In the genomic region with DNA sequence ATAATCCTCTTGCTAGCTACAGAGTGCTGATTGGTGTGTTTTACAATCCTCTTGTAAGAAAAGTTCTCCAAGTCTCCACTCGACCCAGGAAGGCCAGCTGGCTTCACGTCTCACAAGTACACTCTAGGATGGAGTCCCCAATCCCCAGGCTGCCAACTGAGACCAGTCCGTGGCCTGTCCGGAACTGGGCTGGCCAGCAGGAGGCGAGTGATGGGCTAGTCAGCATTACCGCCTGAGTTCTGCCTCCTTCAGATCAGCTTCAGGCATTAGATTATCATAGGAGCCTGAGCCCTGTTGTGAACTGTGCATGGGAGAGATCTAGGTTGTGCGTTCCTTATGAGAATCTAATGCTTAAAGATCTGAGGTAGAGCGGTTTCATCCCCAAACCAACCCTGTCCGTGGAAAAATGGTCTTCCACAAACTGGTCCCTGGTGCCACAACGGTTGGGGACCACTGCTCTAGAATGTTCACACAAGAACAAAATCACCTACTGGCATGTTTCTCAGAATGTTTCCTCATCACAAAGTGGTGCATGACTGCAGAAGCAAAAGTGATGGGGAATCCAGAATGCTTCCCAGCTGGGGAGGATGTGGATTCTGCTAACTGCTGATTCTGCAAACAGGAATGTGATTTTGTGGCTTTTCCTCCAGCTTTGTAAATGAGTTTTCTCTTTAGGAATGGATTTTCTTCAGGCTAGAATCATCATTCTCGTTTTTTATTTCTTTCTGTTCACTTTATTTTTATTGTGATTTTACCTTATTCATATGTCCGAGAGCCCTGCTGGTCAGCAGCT, we compare ENCODE assay signal across 1 cellular context.
A peak's percentile ranks its signal among the peaks of the same experiment; 100 is the strongest.
TF ChIP-seq lines count a peak whose summit lies in the region.

No MANE protein-coding gene starts in this region.

TF ChIP-seq in SK-N-SH, 30 proteins besides CTCF, POLR2A, EP300 and RAD21 (continued from another document):
- TF ChIP-seq PBX3 (IDR thresholded peaks at IDR 0.05) (peak; percentile 60), MXI1 (IDR thresholded peaks at IDR 0.05; ENCODE audit: low read depth, low read length) (no peak), GABPA (IDR thresholded peaks at IDR 0.05; ENCODE audit: low read depth) (no peak), TEAD4 (IDR thresholded peaks at IDR 0.05; ENCODE audit: borderline replicate concordance, insufficient read depth) (peak; percentile 71), FOSL2 (IDR thresholded peaks at IDR 0.05; ENCODE audit: borderline replicate concordance, low read depth) (peak; percentile 74), TAF1 (IDR thresholded peaks at IDR 0.05; ENCODE audit: borderline replicate concordance, low read depth, low read length) (no peak), JUND (IDR thresholded peaks at IDR 0.05) (peak; percentile 67), IRF3 (IDR thresholded peaks at IDR 0.05; ENCODE audit: low read depth, low read length) (no peak), RXRA (IDR thresholded peaks at IDR 0.05; ENCODE audit: borderline replicate concordance, low read depth) (no peak), NFIC (IDR thresholded peaks at IDR 0.05; ENCODE audit: borderline replicate concordance) (peak; percentile 48; the same call in 1 of the 2 replicates), EZH2phosphoT487 (IDR thresholded peaks at IDR 0.05; ENCODE audit: borderline replicate concordance, low read depth) (no peak), CHD2 (IDR thresholded peaks at IDR 0.05; ENCODE audit: low read length, partially characterized antibody) (no peak), SIN3A (IDR thresholded peaks at IDR 0.05; ENCODE audit: borderline replicate concordance, low read depth, low read length) (no peak), GATA2 (CRISPR knock-in tag; IDR thresholded peaks at IDR 0.05) (no peak), SMC3 (IDR thresholded peaks at IDR 0.05; ENCODE audit: low read depth, low read length) (no peak), ZBTB33 (IDR thresholded peaks at IDR 0.05; ENCODE audit: borderline replicate concordance, low read depth) (no peak), TCF12 (IDR thresholded peaks at IDR 0.05) (peak; percentile 91), POLR2AphosphoS5 (IDR thresholded peaks at IDR 0.05; ENCODE audit: low read depth, low read length) (peak; percentile 50; the same call in 1 of the 2 replicates), FOXJ3 (CRISPR knock-in tag; IDR thresholded peaks at IDR 0.05) (no peak), RCOR1 (IDR thresholded peaks at IDR 0.05; ENCODE audit: low read length) (no peak)
- TF ChIP-seq, protein P1, sequence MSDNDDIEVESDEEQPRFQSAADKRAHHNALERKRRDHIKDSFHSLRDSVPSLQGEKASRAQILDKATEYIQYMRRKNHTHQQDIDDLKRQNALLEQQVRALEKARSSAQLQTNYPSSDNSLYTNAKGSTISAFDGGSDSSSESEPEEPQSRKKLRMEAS (IDR thresholded peaks at IDR 0.05; ENCODE audit: low read depth): peak; percentile 47; the same call in 1 of the 2 replicates
- TF ChIP-seq, protein P2, sequence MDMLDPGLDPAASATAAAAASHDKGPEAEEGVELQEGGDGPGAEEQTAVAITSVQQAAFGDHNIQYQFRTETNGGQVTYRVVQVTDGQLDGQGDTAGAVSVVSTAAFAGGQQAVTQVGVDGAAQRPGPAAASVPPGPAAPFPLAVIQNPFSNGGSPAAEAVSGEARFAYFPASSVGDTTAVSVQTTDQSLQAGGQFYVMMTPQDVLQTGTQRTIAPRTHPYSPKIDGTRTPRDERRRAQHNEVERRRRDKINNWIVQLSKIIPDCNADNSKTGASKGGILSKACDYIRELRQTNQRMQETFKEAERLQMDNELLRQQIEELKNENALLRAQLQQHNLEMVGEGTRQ (IDR thresholded peaks at IDR 0.05; ENCODE audit: borderline replicate concordance, low read depth, low read length): no peak
- TF ChIP-seq, protein P3, sequence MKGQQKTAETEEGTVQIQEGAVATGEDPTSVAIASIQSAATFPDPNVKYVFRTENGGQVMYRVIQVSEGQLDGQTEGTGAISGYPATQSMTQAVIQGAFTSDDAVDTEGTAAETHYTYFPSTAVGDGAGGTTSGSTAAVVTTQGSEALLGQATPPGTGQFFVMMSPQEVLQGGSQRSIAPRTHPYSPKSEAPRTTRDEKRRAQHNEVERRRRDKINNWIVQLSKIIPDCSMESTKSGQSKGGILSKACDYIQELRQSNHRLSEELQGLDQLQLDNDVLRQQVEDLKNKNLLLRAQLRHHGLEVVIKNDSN (IDR thresholded peaks at IDR 0.05; ENCODE audit: borderline replicate concordance, low read depth): no peak
- TF ChIP-seq, protein P4, sequence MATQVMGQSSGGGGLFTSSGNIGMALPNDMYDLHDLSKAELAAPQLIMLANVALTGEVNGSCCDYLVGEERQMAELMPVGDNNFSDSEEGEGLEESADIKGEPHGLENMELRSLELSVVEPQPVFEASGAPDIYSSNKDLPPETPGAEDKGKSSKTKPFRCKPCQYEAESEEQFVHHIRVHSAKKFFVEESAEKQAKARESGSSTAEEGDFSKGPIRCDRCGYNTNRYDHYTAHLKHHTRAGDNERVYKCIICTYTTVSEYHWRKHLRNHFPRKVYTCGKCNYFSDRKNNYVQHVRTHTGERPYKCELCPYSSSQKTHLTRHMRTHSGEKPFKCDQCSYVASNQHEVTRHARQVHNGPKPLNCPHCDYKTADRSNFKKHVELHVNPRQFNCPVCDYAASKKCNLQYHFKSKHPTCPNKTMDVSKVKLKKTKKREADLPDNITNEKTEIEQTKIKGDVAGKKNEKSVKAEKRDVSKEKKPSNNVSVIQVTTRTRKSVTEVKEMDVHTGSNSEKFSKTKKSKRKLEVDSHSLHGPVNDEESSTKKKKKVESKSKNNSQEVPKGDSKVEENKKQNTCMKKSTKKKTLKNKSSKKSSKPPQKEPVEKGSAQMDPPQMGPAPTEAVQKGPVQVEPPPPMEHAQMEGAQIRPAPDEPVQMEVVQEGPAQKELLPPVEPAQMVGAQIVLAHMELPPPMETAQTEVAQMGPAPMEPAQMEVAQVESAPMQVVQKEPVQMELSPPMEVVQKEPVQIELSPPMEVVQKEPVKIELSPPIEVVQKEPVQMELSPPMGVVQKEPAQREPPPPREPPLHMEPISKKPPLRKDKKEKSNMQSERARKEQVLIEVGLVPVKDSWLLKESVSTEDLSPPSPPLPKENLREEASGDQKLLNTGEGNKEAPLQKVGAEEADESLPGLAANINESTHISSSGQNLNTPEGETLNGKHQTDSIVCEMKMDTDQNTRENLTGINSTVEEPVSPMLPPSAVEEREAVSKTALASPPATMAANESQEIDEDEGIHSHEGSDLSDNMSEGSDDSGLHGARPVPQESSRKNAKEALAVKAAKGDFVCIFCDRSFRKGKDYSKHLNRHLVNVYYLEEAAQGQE (IDR thresholded peaks at IDR 0.05; ENCODE audit: low read depth, low read length): no peak
